ENCODE assay signal across 1 cellular context in the genomic region with DNA sequence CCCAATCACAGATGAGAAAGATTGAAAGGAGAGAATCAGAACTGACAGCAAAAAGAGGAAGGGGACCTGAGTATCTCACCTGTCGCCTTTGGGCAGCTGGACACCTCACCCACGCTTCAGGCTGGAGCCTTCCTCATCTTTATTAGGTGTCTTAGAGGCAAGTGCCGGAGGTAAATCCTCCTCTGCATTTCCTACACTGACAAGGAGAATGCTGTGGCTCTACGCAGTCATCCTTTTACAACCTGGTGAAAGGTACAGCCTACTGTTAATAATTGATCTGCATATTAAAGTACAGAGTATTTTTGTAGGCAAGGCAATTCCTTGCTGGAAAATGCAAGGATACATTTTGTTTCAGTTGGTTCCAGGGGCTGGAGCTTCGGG.
TF ChIP-seq lines count a peak whose summit lies in the region.

No MANE protein-coding gene starts in this region.

TF ChIP-seq in GM12878, 131 proteins besides CTCF, POLR2A, EP300 and RAD21 (continued from another document):
- no peak for TF ChIP-seq REST (IDR thresholded peaks at IDR 0.05; ENCODE audit: low read depth, low read length)
- TF ChIP-seq IKZF1 (conservative IDR thresholded peaks at IDR 0.05), result peak; percentile 53; the same call in 1 of the 2 replicates
